1 cellular context compared by ENCODE assay signal in genomic region chr10:129397198-129397974, GRCh38.
TF ChIP-seq lines count a peak whose summit lies in the region.

No MANE protein-coding gene starts in this region.

TF ChIP-seq in GM23338, 12 proteins besides CTCF, POLR2A, EP300 and RAD21:
- TF ChIP-seq ZNF462 (CRISPR knock-in tag; IDR thresholded peaks at IDR 0.05) = no peak
- no peak for TF ChIP-seq REST (IDR thresholded peaks at IDR 0.05; ENCODE audit: unreplicated experiment)
- TF ChIP-seq CREB1 (CRISPR knock-in tag; IDR thresholded peaks at IDR 0.05; ENCODE audit: low read depth) = no peak
- no peak for TF ChIP-seq NANOG (IDR thresholded peaks at IDR 0.05; ENCODE audit: borderline replicate concordance)
- no peak for TF ChIP-seq EZH2 (IDR thresholded peaks at IDR 0.05; ENCODE audit: low read depth, unreplicated experiment)
- TF ChIP-seq POLR2AphosphoS5 (IDR thresholded peaks at IDR 0.05; ENCODE audit: low read depth) = no peak
- no peak for TF ChIP-seq STAT1 (IDR thresholded peaks at IDR 0.05; ENCODE audit: unreplicated experiment)
- no peak for TF ChIP-seq JUNB (IDR thresholded peaks at IDR 0.05; ENCODE audit: unreplicated experiment)
- no peak for TF ChIP-seq ZNF114 (CRISPR knock-in tag; IDR thresholded peaks at IDR 0.05)
- no peak for TF ChIP-seq ZNF331 (CRISPR knock-in tag; IDR thresholded peaks at IDR 0.05; ENCODE audit: low read depth)
- TF ChIP-seq EZH2phosphoT487 (IDR thresholded peaks at IDR 0.05; ENCODE audit: unreplicated experiment) = no peak
- TF ChIP-seq ETS1 (IDR thresholded peaks at IDR 0.05) = no peak
